ENCODE assay signal across 1 cellular context in genomic region chr12:21773799-21774198, GRCh38.
TF ChIP-seq lines count a peak whose summit lies in the region.

No MANE protein-coding gene starts in this region.

TF ChIP-seq in K562, 482 proteins besides CTCF, POLR2A, EP300 and RAD21 (continued from another document):
- no peak for TF ChIP-seq MGA (IDR thresholded peaks at IDR 0.05)
- no peak for TF ChIP-seq THAP7 (CRISPR knock-in tag; IDR thresholded peaks at IDR 0.05)
- no peak for TF ChIP-seq KLF10 (CRISPR knock-in tag; IDR thresholded peaks at IDR 0.05)
- TF ChIP-seq ZNF280A (IDR thresholded peaks at IDR 0.05; ENCODE audit: low read depth, partially characterized antibody) = no peak
- TF ChIP-seq HMG20B (CRISPR knock-in tag; IDR thresholded peaks at IDR 0.05) = no peak
- no peak for TF ChIP-seq CCNT2 (IDR thresholded peaks at IDR 0.05; ENCODE audit: borderline replicate concordance, extremely low read depth, insufficient read length, low read depth, low read length)
- TF ChIP-seq ZBTB7A (IDR thresholded peaks at IDR 0.05; ENCODE audit: borderline replicate concordance, control insufficient read depth, low read depth, low read length) = no peak
- no peak for TF ChIP-seq TBL1XR1 (IDR thresholded peaks at IDR 0.05; ENCODE audit: low read length in 2 of 2)
- TF ChIP-seq SIN3B (IDR thresholded peaks at IDR 0.05; ENCODE audit: low read depth) = no peak
- no peak for TF ChIP-seq HMGN3 (IDR thresholded peaks at IDR 0.05; ENCODE audit: borderline replicate concordance, extremely low read depth, insufficient read length, low read depth, low read length)
- no peak for TF ChIP-seq PHF8 (IDR thresholded peaks at IDR 0.05; ENCODE audit: borderline replicate concordance, low read length)
- TF ChIP-seq RFX7 (CRISPR knock-in tag; IDR thresholded peaks at IDR 0.05) = no peak
- no peak for TF ChIP-seq CTCFL (IDR thresholded peaks at IDR 0.05; ENCODE audit: borderline replicate concordance, insufficient read depth, low read depth, low read length, poor library complexity, severe bottlenecking)
- no peak for TF ChIP-seq TCF3 (CRISPR knock-in tag; IDR thresholded peaks at IDR 0.05)
- no peak for TF ChIP-seq ATF1 (CRISPR knock-in tag; IDR thresholded peaks at IDR 0.05)
- TF ChIP-seq ATF1 (tag; IDR thresholded peaks at IDR 0.05) = no peak
- no peak for TF ChIP-seq ZNF384 (IDR thresholded peaks at IDR 0.05; ENCODE audit: low read depth, low read length)
